In the genomic region with DNA sequence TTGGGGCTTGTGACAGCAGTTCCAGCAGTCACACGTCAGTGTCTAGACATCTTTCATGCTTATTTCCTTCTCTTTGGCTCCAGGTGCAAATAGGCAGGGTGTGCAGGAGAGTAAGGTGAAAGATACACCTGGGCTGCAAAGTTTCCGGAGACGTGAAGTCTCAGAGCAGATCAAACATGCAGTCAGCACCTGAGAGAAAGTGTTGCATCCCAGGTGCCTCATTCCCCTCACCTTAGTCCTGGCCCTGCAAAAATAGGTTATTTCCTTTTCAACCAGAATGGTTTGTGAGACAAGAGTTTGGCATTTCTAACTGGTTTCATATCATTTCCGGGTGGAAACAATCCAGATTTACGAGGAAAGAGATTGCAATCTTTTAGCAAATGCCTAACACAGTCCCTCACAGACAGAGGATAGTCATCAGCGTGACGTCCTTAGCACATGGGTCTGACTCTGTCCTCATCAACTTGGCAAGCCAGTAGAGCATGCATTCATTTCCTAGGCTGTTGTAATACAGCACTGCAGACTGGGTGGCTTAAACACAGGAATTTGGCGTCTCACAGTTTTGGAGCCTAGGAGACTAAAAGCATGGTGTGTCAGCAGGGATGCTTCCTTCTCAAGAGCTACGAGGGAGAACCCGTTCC, we compare ENCODE assay signal across 19 cellular contexts. TPM values are rescaled to one million over a fixed set of nuclear protein-coding genes. Genes with fewer than 3 reads are reported as not detected.
A peak's percentile ranks its signal among the peaks of the same experiment; 100 is the strongest.
DNase-seq lines count a peak whose midpoint lies in the region; ATAC-seq, FAIRE-seq and TF ChIP-seq lines count a peak whose summit lies in the region.
"Had no signal": no experiment of that assay in that cellular context is flagged by ENCODE, and none has a peak within 500 bp of the region (broad histone marks: within the 10 kb centered on the region; RNA-seq: fewer than 3 reads in every experiment).

No MANE protein-coding gene starts in this region.

- no peaks in the 10 kb centered on the region for H3K9me2 ChIP-seq in MM.1S (replicated peaks; ENCODE audit: insufficient read depth, low read length)

- H3K27ac ChIP-seq in MM.1S (ENCODE audit: low read length) (peak overlapping the region; percentile 32; the same call in 1 of the 2 replicates), ovary (no peak overlapping the region)
- H3K27ac ChIP-seq: heart right ventricle, HL-60, parathyroid adenoma had no signal

- H3K36me3 ChIP-seq in MM.1S (replicated peaks; ENCODE audit: insufficient read depth, low read length) (no peaks in the 10 kb centered on the region), ovary (no peaks in the 10 kb centered on the region)
- H3K36me3 ChIP-seq: heart right ventricle had no signal

- peaks cover 3% of the 10 kb centered on the region; the same call in 1 of the 2 replicates for H3F3A ChIP-seq in MM.1S (ENCODE audit: insufficient read depth, low read length)

- no peak overlapping the region for H3K4me3 ChIP-seq in MM.1S (ENCODE audit: low read length)
- no peak overlapping the region for H3K4me3 ChIP-seq in ovary
- H3K4me3 ChIP-seq: heart right ventricle had no signal

- H3K9me3 ChIP-seq in MM.1S (replicated peaks; ENCODE audit: insufficient read depth, low read length) (no peaks in the 10 kb centered on the region), ovary (no peaks in the 10 kb centered on the region)
- H3K9me3 ChIP-seq: heart right ventricle had no signal

- no peak overlapping the region for H3K9ac ChIP-seq in MM.1S (ENCODE audit: low read length)
- H3K9ac ChIP-seq: parathyroid adenoma had no signal

- H3K27me3 ChIP-seq in MM.1S (replicated peaks; ENCODE audit: insufficient read depth, low read length): no peaks in the 10 kb centered on the region
- no peaks in the 10 kb centered on the region for H3K27me3 ChIP-seq in ovary

- no peak for ATAC-seq in HG03565 (IDR thresholded peaks at IDR 0.05; ENCODE audit: unreplicated experiment)
- ATAC-seq: CD8-positive, alpha-beta T cell; stimulated activated naive CD8-positive, alpha-beta T cell treated with anti-CD3 and anti-CD28 coated beads, Interleukin-15, amount 100 ng/mL, for 72 hours had no signal

- DNase-seq in ELR (ENCODE audit: low read depth) (peak; percentile 73), MM.1S (peak; percentile 77), fibroblast of gingiva (ENCODE audit: low read depth) (peak; percentile 58), renal cortical epithelial cell (ENCODE audit: low read depth) (peak; percentile 70), ovary (no peak), NCI-H2107 (lab: John Stamatoyannopoulos, UW) (no peak), HTR-8/SVneo (ENCODE audit: insufficient read length, low spot score) (no peak)
- DNase-seq: activated CD4-positive, alpha-beta T cell treated with anti-CD3 and anti-CD28 coated beads, Interleukin-2, amount 50 U/mL, for 1 hour; activated T-cell treated with anti-CD3 and anti-CD28 coated beads, Interleukin-2, amount 50 U/mL, for 48 hours; CD8-positive, alpha-beta T cell; central memory CD4-positive, alpha-beta T cell; endodermal cell; heart right ventricle; NCI-H2029; stimulated activated naive CD8-positive, alpha-beta T cell treated with anti-CD3 and anti-CD28 coated beads, Interleukin-15, amount 100 ng/mL, for 72 hours; T-helper 9 cell had no signal

- TF ChIP-seq CTCF in MM.1S (IDR thresholded peaks at IDR 0.05; ENCODE audit: low read length) (no peak), ovary (IDR thresholded peaks at IDR 0.05) (no peak)

- H4K20me1 ChIP-seq in MM.1S (ENCODE audit: insufficient read depth, low read length): no peaks in the 10 kb centered on the region

- peaks cover 21% of the 10 kb centered on the region for H3K4me1 ChIP-seq in MM.1S (ENCODE audit: low read length)
- H3K4me1 ChIP-seq in ovary (ENCODE audit: insufficient read depth): no peaks in the 10 kb centered on the region

- no peak overlapping the region for H2AFZ ChIP-seq in MM.1S (ENCODE audit: low read length)
- H2AFZ ChIP-seq: parathyroid adenoma had no signal

- no peak for FAIRE-seq in HTR-8/SVneo (lab: Jason Lieb, UNC)

- H3K79me2 ChIP-seq in MM.1S (ENCODE audit: low read length): no peaks in the 10 kb centered on the region
- H3K79me2 ChIP-seq: parathyroid adenoma had no signal

- H3K4me2 ChIP-seq in MM.1S (ENCODE audit: low read depth, low read length): peak overlapping the region; percentile 6; the same call in 1 of the 2 replicates

- no peak for TF ChIP-seq EP300 in ovary (IDR thresholded peaks at IDR 0.05)

- TF ChIP-seq POLR2A in ovary (IDR thresholded peaks at IDR 0.05): no peak

- WGBS in ovary, 3 donors: 54 to 61% (median 60%) methylated on average over 10 of the region's 10 CpGs

- intact Hi-C loops in ovary (cut with DNase I): loop anchor here in 3 of 4 donors (5.0 to 10.0 kb wide), 3 partner anchors 180 to 393 kb away; no protein-coding TSS in a partner anchor

RNA-seq across cellular contexts. Expression of a gene that starts 58.2 kb away (rescaled TPM):
- total RNA-seq in renal cortical epithelial cell (37.9 and 293 TPM in 2 replicates), ovary (10 to 100 TPM; 12.6 to 35.2 (median 23.0) TPM)
- 10 to 100 TPM in 1 of 2 donors, 1 to 10 TPM in 1; 5.8 to 16.9 TPM for polyA plus RNA-seq in ovary

Comparison
In these comparisons a context has a peak if more than half of its experiments do, and no peak if none do; other contexts are left out.
1. DNase-seq: peak in ELR (single experiment), MM.1S (single experiment), fibroblast of gingiva (single experiment) and renal cortical epithelial cell (single experiment); none in ovary (0 of 5), NCI-H2107 (single experiment) and HTR-8/SVneo (single experiment).